ENCODE assay signal across 10 cellular contexts in genomic region chr12:55925371-55925770, GRCh38. TPM values are rescaled to one million over a fixed set of nuclear protein-coding genes. Genes with fewer than 3 reads are reported as not detected.
DNase-seq lines count a peak whose midpoint lies in the region; ATAC-seq and TF ChIP-seq lines count a peak whose summit lies in the region.
"Had no signal": no experiment of that assay in that cellular context is flagged by ENCODE, and none has a peak within 500 bp of the region (broad histone marks: within the 10 kb centered on the region; RNA-seq: fewer than 3 reads in every experiment).

No MANE protein-coding gene starts in this region.

- intact Hi-C loops in heart right ventricle (cut with DNase I) = loop anchor here in 7 of 10 donors (5.0 kb wide), 6 partner anchors 47 to 117 kb away; partner anchors contain the start of genes DNAJC14 (in 2 of the 7), RAB5B (in 1 of the 7) and RPS26 (in 1 of the 7)

- no peaks in the 10 kb centered on the region for H3K9me2 ChIP-seq in OCI-LY1 (ENCODE audit: low read depth, low read length)

- H3K4me1 ChIP-seq in OCI-LY1 (ENCODE audit: insufficient read depth, low read length, severe bottlenecking) (peaks cover 58% of the 10 kb centered on the region), skeletal muscle satellite cell (ENCODE audit: control insufficient read depth, insufficient read depth, low read length) (peaks cover 24% of the 10 kb centered on the region), heart right ventricle (peaks cover 4 to 51% (median 25%) of the 10 kb centered on the region in 9 donors)

- WGBS in heart right ventricle, 2 donors = 83 to 84% methylated on average over 4 of the region's 4 CpGs

- H3K27me3 ChIP-seq in OCI-LY1 (ENCODE audit: insufficient read depth, low read length) (no peaks in the 10 kb centered on the region), skeletal muscle satellite cell (ENCODE audit: control insufficient read depth, insufficient read depth, low read length) (no peaks in the 10 kb centered on the region), heart right ventricle (no peaks in the 10 kb centered on the region)

- peak overlapping the region; percentile 98 for H3K27ac Mint-ChIP-seq in activated T-cell treated with anti-CD3 and anti-CD28 coated beads, Interleukin-2, amount 50 U/mL, for 24 hours
- H3K27ac Mint-ChIP-seq in effector memory CD8-positive, alpha-beta T cell = peak overlapping the region in 1 of 2 donors; percentile 98

- H3K4me3 ChIP-seq in OCI-LY1 (ENCODE audit: low read depth, low read length, poor library complexity, severe bottlenecking) (peak overlapping the region; percentile 76), skeletal muscle satellite cell (ENCODE audit: low read length) (peak overlapping the region; percentile 97), heart right ventricle (no peak overlapping the region)

- H3K9me3 ChIP-seq in OCI-LY1 (ENCODE audit: low read length) (no peaks in the 10 kb centered on the region), skeletal muscle satellite cell (replicated peaks; ENCODE audit: low read length) (no peaks in the 10 kb centered on the region), heart right ventricle (no peaks in the 10 kb centered on the region)

- H3K36me3 Mint-ChIP-seq in activated T-cell treated with anti-CD3 and anti-CD28 coated beads, Interleukin-2, amount 50 U/mL, for 24 hours (ENCODE audit: low read depth) = peaks cover 60% of the 10 kb centered on the region
- H3K36me3 Mint-ChIP-seq in effector memory CD8-positive, alpha-beta T cell (ENCODE audit: insufficient read depth) = peaks cover 44% of the 10 kb centered on the region

- H3K4me3 Mint-ChIP-seq in activated T-cell treated with anti-CD3 and anti-CD28 coated beads, Interleukin-2, amount 50 U/mL, for 24 hours = peak overlapping the region; percentile 91
- H3K4me3 Mint-ChIP-seq in effector memory CD8-positive, alpha-beta T cell = peak overlapping the region; percentile 99

- no peak for ATAC-seq in effector memory CD8-positive, alpha-beta T cell (replicated peaks)
- no peak for ATAC-seq in heart right ventricle

- peaks cover 6% of the 10 kb centered on the region for H3F3A ChIP-seq in OCI-LY1 (ENCODE audit: insufficient read depth, low read length)

- H3K9ac ChIP-seq in OCI-LY1 (ENCODE audit: low read length) (peak overlapping the region; percentile 91), skeletal muscle satellite cell (ENCODE audit: low read depth, low read length) (peak overlapping the region; percentile 16)

- no peaks in the 10 kb centered on the region for H4K20me1 ChIP-seq in OCI-LY1 (ENCODE audit: insufficient read depth, low read length)

- DNase-seq in activated T-cell treated with anti-CD3 and anti-CD28 coated beads, Interleukin-2, amount 50 U/mL, for 24 hours = no peak
- DNase-seq in activated T-cell treated with anti-CD3 and anti-CD28 coated beads for 4 hours (no peak), NAMALWA (ENCODE audit: low spot score) (no peak), heart right ventricle (no peak), SW480 (ENCODE audit: low spot score) (no peak)
- no peak for DNase-seq in effector memory CD8-positive, alpha-beta T cell
- DNase-seq: AML-193, RPMI8226 had no signal

- no peaks in the 10 kb centered on the region for H3K9me3 Mint-ChIP-seq in activated T-cell treated with anti-CD3 and anti-CD28 coated beads, Interleukin-2, amount 50 U/mL, for 24 hours
- H3K9me3 Mint-ChIP-seq in effector memory CD8-positive, alpha-beta T cell = no peaks in the 10 kb centered on the region

- peaks cover 58% of the 10 kb centered on the region for H3K36me3 ChIP-seq in OCI-LY1 (ENCODE audit: insufficient read depth, low read length)
- peaks cover 8% of the 10 kb centered on the region for H3K36me3 ChIP-seq in skeletal muscle satellite cell (ENCODE audit: insufficient read depth, low read length)
- H3K36me3 ChIP-seq in heart right ventricle = peaks cover 0 to 33% (median 0%) of the 10 kb centered on the region in 9 donors

- H3K27me3 Mint-ChIP-seq in activated T-cell treated with anti-CD3 and anti-CD28 coated beads, Interleukin-2, amount 50 U/mL, for 24 hours = no peaks in the 10 kb centered on the region
- no peaks in the 10 kb centered on the region for H3K27me3 Mint-ChIP-seq in effector memory CD8-positive, alpha-beta T cell

- H3K4me2 ChIP-seq in OCI-LY1 (ENCODE audit: low read length) = peak overlapping the region; percentile 87
- H3K4me2 ChIP-seq in skeletal muscle satellite cell (ENCODE audit: low read length) = peak overlapping the region; percentile 88

- H3K27ac ChIP-seq in OCI-LY1 (ENCODE audit: low read depth, low read length, poor library complexity, severe bottlenecking) = peak overlapping the region; percentile 100
- no peak overlapping the region for H3K27ac ChIP-seq in heart right ventricle

- TF ChIP-seq CTCF in OCI-LY1 (IDR thresholded peaks at IDR 0.05; ENCODE audit: low read length) (no peak), heart right ventricle (IDR thresholded peaks at IDR 0.05) (no peak)

- peaks cover 59% of the 10 kb centered on the region for H3K4me1 Mint-ChIP-seq in activated T-cell treated with anti-CD3 and anti-CD28 coated beads, Interleukin-2, amount 50 U/mL, for 24 hours (ENCODE audit: low read depth)
- peaks cover 41 to 67% of the 10 kb centered on the region in 2 donors for H3K4me1 Mint-ChIP-seq in effector memory CD8-positive, alpha-beta T cell (ENCODE audit: low read depth in 2 of 2)

- H3K79me2 ChIP-seq in OCI-LY1 (ENCODE audit: insufficient read depth, low read length) = peaks cover 66% of the 10 kb centered on the region

- H2AFZ ChIP-seq in OCI-LY1 (ENCODE audit: low read length) = no peak overlapping the region

RNA-seq across cellular contexts. Expression of gene PYM1, which starts 2.3 kb away (rescaled TPM):
- 22.1 and 38.0 TPM in 2 replicates for total RNA-seq in skeletal muscle satellite cell (2012; rRNA removed)
- 10 to 100 TPM; 10.9 to 19.6 (median 16.7) TPM for total RNA-seq in heart right ventricle
- polyA plus RNA-seq in heart right ventricle = 10 to 100 TPM; 20.4 to 48.6 TPM

RNA-seq across cellular contexts. Expression of gene DGKA, which starts 5.6 kb away (rescaled TPM):
- 20.8 and 26.9 TPM in 2 replicates for total RNA-seq in skeletal muscle satellite cell (2012; rRNA removed)
- 10 to 100 TPM in 3 of 10 donors, 1 to 10 TPM in 7; 4.6 to 15.5 (median 7.0) TPM for total RNA-seq in heart right ventricle
- polyA plus RNA-seq in heart right ventricle = 10 to 100 TPM in 1 of 2 donors, 1 to 10 TPM in 1; 6.4 to 17.3 TPM

RNA-seq across cellular contexts. Expression of gene PMEL, which starts 40.5 kb away (rescaled TPM):
- total RNA-seq in skeletal muscle satellite cell (2012; rRNA removed) = 0.76 and 0.87 TPM in 2 replicates
- 1 to 10 TPM in 2 of 10 donors, under 1 TPM in 8; 0.26 to 1.3 (median 0.58) TPM for total RNA-seq in heart right ventricle
- under 1 TPM; 0.49 to 0.66 TPM for polyA plus RNA-seq in heart right ventricle

RNA-seq across cellular contexts. Expression of gene CDK2, which starts 41.3 kb away (rescaled TPM):
- 15.2 and 24.0 TPM in 2 replicates for total RNA-seq in skeletal muscle satellite cell (2012; rRNA removed)
- 10 to 100 TPM in 4 of 10 donors, 1 to 10 TPM in 6; 5.1 to 15.2 (median 8.4) TPM for total RNA-seq in heart right ventricle
- 10 to 100 TPM in 1 of 2 donors, 1 to 10 TPM in 1; 6.9 to 18.4 TPM for polyA plus RNA-seq in heart right ventricle

RNA-seq across cellular contexts. Expression of gene RAB5B, which starts 48.5 kb away (rescaled TPM):
- total RNA-seq in skeletal muscle satellite cell (2012; rRNA removed) = 44.6 and 45.9 TPM in 2 replicates
- 100 to 1,000 TPM; 107 to 137 (median 122) TPM for total RNA-seq in heart right ventricle
- polyA plus RNA-seq in heart right ventricle = 10 to 100 TPM; 35.3 to 62.4 TPM

Comparison
In these comparisons a context has a peak if more than half of its experiments do, and no peak if none do; other contexts are left out.
1. H3K4me3 ChIP-seq: peak in OCI-LY1 (single experiment) and skeletal muscle satellite cell (single experiment); none in heart right ventricle (0 of 10).